ENCODE assay signal across 3 cellular contexts in genomic region chr12:120617767-120618166, GRCh38. TPM values are rescaled to one million over a fixed set of nuclear protein-coding genes. Genes with fewer than 3 reads are reported as not detected.
"Had no signal": no experiment of that assay in that cellular context is flagged by ENCODE, and none has a peak within 500 bp of the region (broad histone marks: within the 10 kb centered on the region; RNA-seq: fewer than 3 reads in every experiment).

No MANE protein-coding gene starts in this region.

RNA-seq across cellular contexts. Expression of gene CABP1, which starts 22.7 kb away (rescaled TPM):
- total RNA-seq: HepG2, HT1080 had no signal
- polyA plus RNA-seq: HepG2, IgD-negative memory B cell had no signal
